Comparison of ENCODE assay signal across 10 cellular contexts in the genomic region with DNA sequence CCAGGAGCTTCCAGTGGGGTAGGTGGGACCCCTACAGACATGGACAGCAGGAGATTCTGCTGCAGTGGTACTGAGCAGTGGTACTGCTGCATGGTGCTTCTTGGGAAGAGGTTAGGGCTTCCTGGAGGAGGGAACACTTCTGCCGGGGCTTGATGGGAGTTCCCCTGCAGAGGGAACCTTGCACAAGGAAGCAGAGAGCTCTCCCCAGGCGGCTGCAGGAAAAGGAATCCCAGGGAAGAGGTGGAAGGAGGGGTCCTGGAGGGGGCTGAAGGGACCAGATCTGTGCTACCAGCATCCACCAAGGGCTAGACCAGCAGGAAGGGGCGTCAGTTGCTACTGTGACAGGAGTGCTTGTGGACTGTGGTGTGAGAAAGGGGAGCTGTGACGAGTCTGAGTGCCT. TPM values are rescaled to one million over a fixed set of nuclear protein-coding genes. Genes with fewer than 3 reads are reported as not detected.
DNase-seq lines count a peak whose midpoint lies in the region; ATAC-seq and TF ChIP-seq lines count a peak whose summit lies in the region.
"Had no signal": no experiment of that assay in that cellular context is flagged by ENCODE, and none has a peak within 500 bp of the region (broad histone marks: within the 10 kb centered on the region; RNA-seq: fewer than 3 reads in every experiment).

No MANE protein-coding gene starts in this region.

- no peak overlapping the region for H3K27ac ChIP-seq in CD8-positive, alpha-beta T cell (ENCODE audit: low read depth, low read length)
- H3K27ac ChIP-seq in coronary artery = no peak overlapping the region

- H3K4me3 ChIP-seq in CD8-positive, alpha-beta T cell (ENCODE audit: low read depth, low read length) = no peak overlapping the region
- H3K4me3 ChIP-seq in coronary artery = peak overlapping the region; percentile 82

- H3K27me3 Mint-ChIP-seq in CD8-positive, alpha-beta T cell (ENCODE audit: low read depth) = no peaks in the 10 kb centered on the region
- H3K27me3 Mint-ChIP-seq in HFFc6 (ENCODE audit: insufficient read depth) (peaks cover 9% of the 10 kb centered on the region), nephron (ENCODE audit: low read depth) (peaks cover 38% of the 10 kb centered on the region)

- peak overlapping the region; percentile 78 for H3K4me3 Mint-ChIP-seq in CD8-positive, alpha-beta T cell
- H3K4me3 Mint-ChIP-seq in HFFc6 (peak overlapping the region; percentile 79), nephron (peak overlapping the region; percentile 74 to 82 (median 77))

- no peaks in the 10 kb centered on the region for H3K36me3 ChIP-seq in CD8-positive, alpha-beta T cell (ENCODE audit: insufficient read depth, low read length)

- intact Hi-C loops in CD8-positive, alpha-beta T cell (cut with DNase I, micrococcal nuclease) = loop anchor here in 1 of 2 experiments (2.0 to 5.0 kb wide), 2 partner anchors 106 to 178 kb away; partner anchors contain the start of genes CARMIL2 and GFOD2

- peaks cover 18% of the 10 kb centered on the region for H3K36me3 Mint-ChIP-seq in CD8-positive, alpha-beta T cell
- H3K36me3 Mint-ChIP-seq in HFFc6 (ENCODE audit: low read depth) = peaks cover 20% of the 10 kb centered on the region
- H3K36me3 Mint-ChIP-seq in nephron (ENCODE audit: low read depth) = peaks cover 38% of the 10 kb centered on the region

- no peaks in the 10 kb centered on the region for H3K9me3 ChIP-seq in CD8-positive, alpha-beta T cell (ENCODE audit: low read length)

- H3K4me1 Mint-ChIP-seq in CD8-positive, alpha-beta T cell (ENCODE audit: low read depth) = peaks cover 45% of the 10 kb centered on the region
- peaks cover 55% of the 10 kb centered on the region for H3K4me1 Mint-ChIP-seq in HFFc6 (ENCODE audit: low read depth)
- peaks cover 18% of the 10 kb centered on the region for H3K4me1 Mint-ChIP-seq in nephron

- no peak for TF ChIP-seq CTCF in CD8-positive, alpha-beta T cell (IDR thresholded peaks at IDR 0.05)
- no peak for TF ChIP-seq CTCF in HFFc6 (IDR thresholded peaks at IDR 0.05)
- no peak for TF ChIP-seq CTCF in coronary artery (IDR thresholded peaks at IDR 0.05)
- no peak for TF ChIP-seq CTCF in nephron (IDR thresholded peaks at IDR 0.05; ENCODE audit: unreplicated experiment in 3 of 3)

- POLR2A ChIA-PET in CD8-positive, alpha-beta T cell (lab: Charles Lee) = interaction anchor here (1.3 to 2.9 kb wide), 4 partner anchors 8 to 106 kb away, joined by 3 to 15 read pairs (median 6); partner anchors contain the start of gene CARMIL2

- H3K27ac Mint-ChIP-seq in CD8-positive, alpha-beta T cell = peak overlapping the region; percentile 74
- H3K27ac Mint-ChIP-seq in HFFc6 (no peak overlapping the region), nephron (peak overlapping the region in 1 of 3 experiments; percentile 24)

- H3K9me3 Mint-ChIP-seq in CD8-positive, alpha-beta T cell = no peaks in the 10 kb centered on the region
- H3K9me3 Mint-ChIP-seq in HFFc6 (no peaks in the 10 kb centered on the region), nephron (no peaks in the 10 kb centered on the region)

- CTCF ChIA-PET in CD8-positive, alpha-beta T cell (lab: Charles Lee) = interaction anchor here (1.2 to 7.5 kb wide), 4 partner anchors 7 to 128 kb away, joined by 3 to 47 read pairs (median 28); partner anchors contain the start of gene CARMIL2

- no peaks in the 10 kb centered on the region for H3K27me3 ChIP-seq in CD8-positive, alpha-beta T cell (ENCODE audit: insufficient read depth, low read length)

- no peak for ATAC-seq in CD8-positive, alpha-beta T cell

- no peak for DNase-seq in CD8-positive, alpha-beta T cell
- no peak for DNase-seq in HFFc6
- DNase-seq in coronary artery (ENCODE audit: low spot score) = no peak
- no peak for DNase-seq in SW480 (ENCODE audit: low spot score)
- DNase-seq in NCI-H146 treated with DMSO at 0.1 percent for 48 hours (lab: John Stamatoyannopoulos, UW; ENCODE audit: unreplicated experiment) = no peak
- no peak for DNase-seq in amygdala (lab: John Stamatoyannopoulos, UW)
- DNase-seq in DMS79 treated with DMSO at 0.1 percent for 48 hours (lab: John Stamatoyannopoulos, UW) = no peak
- DNase-seq: amniotic stem cell, nucleus accumbens had no signal

- peaks cover 25% of the 10 kb centered on the region for H3K4me1 ChIP-seq in CD8-positive, alpha-beta T cell (ENCODE audit: insufficient read depth, low read length)

RNA-seq across cellular contexts. Expression of gene RIPOR1, which starts 10.6 kb away (rescaled TPM):
- total RNA-seq in CD8-positive, alpha-beta T cell = 10 to 100 TPM; 17.4 to 23.4 TPM
- total RNA-seq in HFFc6 (2021; fragmentation: NEBNext Ultra II Directional; extraction: Animal tissue kit (Norgen Biotek cat#: 25700)) = 100 to 1,000 TPM in 1 of 6 experiments, 10 to 100 TPM in 5; 72.2 to 101 (median 82.9) TPM

RNA-seq across cellular contexts. Expression of gene CTCF, which starts 23.1 kb away (rescaled TPM):
- 10 to 100 TPM; 42.1 to 45.4 TPM for total RNA-seq in CD8-positive, alpha-beta T cell
- 10 to 100 TPM; 22.6 to 31.1 (median 29.4) TPM for total RNA-seq in HFFc6 (2021; fragmentation: NEBNext Ultra II Directional; extraction: Animal tissue kit (Norgen Biotek cat#: 25700))

RNA-seq across cellular contexts. Expression of gene AGRP, which starts 55.9 kb away (rescaled TPM):
- total RNA-seq in CD8-positive, alpha-beta T cell = not detected
- total RNA-seq in HFFc6 (2021; fragmentation: NEBNext Ultra II Directional; extraction: Animal tissue kit (Norgen Biotek cat#: 25700)) = not detected

RNA-seq across cellular contexts. Expression of gene ATP6V0D1, which starts 58.3 kb away (rescaled TPM):
- 10 to 100 TPM; 56.3 to 62.0 TPM for total RNA-seq in CD8-positive, alpha-beta T cell
- total RNA-seq in HFFc6 (2021; fragmentation: NEBNext Ultra II Directional; extraction: Animal tissue kit (Norgen Biotek cat#: 25700)) = 100 to 1,000 TPM; 102 to 130 (median 118) TPM
